12 cellular contexts compared by ENCODE assay signal in genomic region chr6:34601706-34602105, GRCh38. TPM values are rescaled to one million over a fixed set of nuclear protein-coding genes. Genes with fewer than 3 reads are reported as not detected.
DNase-seq lines count a peak whose midpoint lies in the region; ATAC-seq, FAIRE-seq and TF ChIP-seq lines count a peak whose summit lies in the region.
"Had no signal": no experiment of that assay in that cellular context is flagged by ENCODE, and none has a peak within 500 bp of the region (broad histone marks: within the 10 kb centered on the region; RNA-seq: fewer than 3 reads in every experiment).

No MANE protein-coding gene starts in this region.

- no peak overlapping the region for H3K27ac ChIP-seq in astrocyte (ENCODE audit: low read depth, low read length)
- H3K27ac ChIP-seq: BLaER1 treated with 17β-estradiol and CSF1 and Interleukin-3, amounts not matched to agents 10 nM and 100 nM had no signal

- no peaks in the 10 kb centered on the region for H3K27me3 ChIP-seq in astrocyte (ENCODE audit: insufficient read depth, low read length)
- H3K27me3 ChIP-seq: BLaER1 treated with 17β-estradiol and CSF1 and Interleukin-3, amounts not matched to agents 10 nM and 100 nM had no signal

- ATAC-seq in HG03354 (IDR thresholded peaks at IDR 0.05; ENCODE audit: poor library complexity, severe bottlenecking, unreplicated experiment) (no peak), GM19467 (IDR thresholded peaks at IDR 0.05; ENCODE audit: unreplicated experiment) (no peak)
- ATAC-seq: stimulated activated naive CD8-positive, alpha-beta T cell treated with anti-CD3 and anti-CD28 coated beads, Interleukin-15, amount 100 ng/mL, for 72 hours had no signal

- H3K4me1 Mint-ChIP-seq in astrocyte (ENCODE audit: low read depth, unreplicated experiment) (peaks cover 18% of the 10 kb centered on the region), neural crest cell (peaks cover 21% of the 10 kb centered on the region)
- peaks cover 15% of the 10 kb centered on the region for H3K4me1 Mint-ChIP-seq in activated naive CD4-positive, alpha-beta T cell treated with anti-CD3 and anti-CD28 coated beads for 36 hours (ENCODE audit: low read depth)

- H3K27ac Mint-ChIP-seq in astrocyte (ENCODE audit: unreplicated experiment), result no peak overlapping the region
- H3K27ac Mint-ChIP-seq in neural crest cell (ENCODE audit: unreplicated experiment), result peak overlapping the region; percentile 58
- no peak overlapping the region for H3K27ac Mint-ChIP-seq in activated naive CD4-positive, alpha-beta T cell treated with anti-CD3 and anti-CD28 coated beads for 36 hours
- H3K27ac Mint-ChIP-seq: stimulated activated naive CD8-positive, alpha-beta T cell treated with anti-CD3 and anti-CD28 coated beads, Interleukin-15, amount 100 ng/mL, for 72 hours had no signal

- H3K4me1 ChIP-seq in astrocyte (ENCODE audit: insufficient read depth, low read length), result peaks cover 9% of the 10 kb centered on the region

- DNase-seq in DMS53 (lab: John Stamatoyannopoulos, UW) (peak; percentile 91), NCI-H2171 (lab: John Stamatoyannopoulos, UW) (peak; percentile 89), astrocyte (ENCODE audit: low read depth) (no peak), neural crest cell (ENCODE audit: low read depth, low spot score) (no peak), A172 (ENCODE audit: low spot score) (no peak)
- DNase-seq in activated naive CD4-positive, alpha-beta T cell treated with anti-CD3 and anti-CD28 coated beads for 36 hours, result no peak
- DNase-seq: activated CD4-positive, CD25-positive, alpha-beta regulatory T cell treated with anti-CD3 and anti-CD28 coated beads, Interleukin-2, amount 50 U/mL, for 72 hours; central memory CD4-positive, alpha-beta T cell; stimulated activated naive CD8-positive, alpha-beta T cell treated with anti-CD3 and anti-CD28 coated beads, Interleukin-15, amount 100 ng/mL, for 72 hours had no signal

- no peaks in the 10 kb centered on the region for H3K36me3 ChIP-seq in astrocyte (ENCODE audit: insufficient read depth, low read length)

- no peak overlapping the region for H2AFZ ChIP-seq in astrocyte (ENCODE audit: low read depth, low read length)

- no peaks in the 10 kb centered on the region for H3K9me3 Mint-ChIP-seq in astrocyte (ENCODE audit: unreplicated experiment)
- no peaks in the 10 kb centered on the region for H3K9me3 Mint-ChIP-seq in neural crest cell
- no peaks in the 10 kb centered on the region for H3K9me3 Mint-ChIP-seq in activated naive CD4-positive, alpha-beta T cell treated with anti-CD3 and anti-CD28 coated beads for 36 hours
- H3K9me3 Mint-ChIP-seq: stimulated activated naive CD8-positive, alpha-beta T cell treated with anti-CD3 and anti-CD28 coated beads, Interleukin-15, amount 100 ng/mL, for 72 hours had no signal

- H3K9me3 ChIP-seq in astrocyte (ENCODE audit: insufficient read depth, low read depth, low read length), result no peaks in the 10 kb centered on the region
- H3K9me3 ChIP-seq: BLaER1 treated with 17β-estradiol and CSF1 and Interleukin-3, amounts not matched to agents 10 nM and 100 nM had no signal

- CTCF ChIA-PET in activated naive CD4-positive, alpha-beta T cell treated with anti-CD3 and anti-CD28 coated beads for 36 hours (lab: Charles Lee), result interaction anchor here (0.5 to 1.3 kb wide), 3 partner anchors 109 to 1229 kb away, joined by 3 to 5 read pairs (median 3); no protein-coding TSS in a partner anchor

- H3K4me3 Mint-ChIP-seq in astrocyte (ENCODE audit: unreplicated experiment) (peak overlapping the region; percentile 58), neural crest cell (no peak overlapping the region)
- H3K4me3 Mint-ChIP-seq in activated naive CD4-positive, alpha-beta T cell treated with anti-CD3 and anti-CD28 coated beads for 36 hours, result no peak overlapping the region
- H3K4me3 Mint-ChIP-seq: stimulated activated naive CD8-positive, alpha-beta T cell treated with anti-CD3 and anti-CD28 coated beads, Interleukin-15, amount 100 ng/mL, for 72 hours had no signal

- H3K79me2 ChIP-seq in astrocyte (ENCODE audit: insufficient read depth, low read length), result peaks cover 23% of the 10 kb centered on the region

- TF ChIP-seq CTCF in astrocyte (IDR thresholded peaks at IDR 0.05; ENCODE audit: insufficient read depth, low read depth, low read length) (no peak), neural crest cell (conservative IDR thresholded peaks at IDR 0.05) (no peak)

- H3K4me2 ChIP-seq in astrocyte (ENCODE audit: low read length), result no peak overlapping the region

- H3K36me3 Mint-ChIP-seq in astrocyte (ENCODE audit: low read depth, unreplicated experiment), result peaks cover 2% of the 10 kb centered on the region
- no peaks in the 10 kb centered on the region for H3K36me3 Mint-ChIP-seq in neural crest cell (ENCODE audit: low read depth)
- H3K36me3 Mint-ChIP-seq in activated naive CD4-positive, alpha-beta T cell treated with anti-CD3 and anti-CD28 coated beads for 36 hours (ENCODE audit: low read depth), result no peaks in the 10 kb centered on the region

- no peaks in the 10 kb centered on the region for H3K27me3 Mint-ChIP-seq in astrocyte (ENCODE audit: low read depth, unreplicated experiment)
- no peaks in the 10 kb centered on the region for H3K27me3 Mint-ChIP-seq in neural crest cell (ENCODE audit: low read depth)
- H3K27me3 Mint-ChIP-seq in activated naive CD4-positive, alpha-beta T cell treated with anti-CD3 and anti-CD28 coated beads for 36 hours (ENCODE audit: low read depth), result no peaks in the 10 kb centered on the region
- H3K27me3 Mint-ChIP-seq: stimulated activated naive CD8-positive, alpha-beta T cell treated with anti-CD3 and anti-CD28 coated beads, Interleukin-15, amount 100 ng/mL, for 72 hours had no signal

- H3K9ac ChIP-seq in astrocyte (ENCODE audit: low read length), result no peak overlapping the region

- peaks cover 73% of the 10 kb centered on the region for H4K20me1 ChIP-seq in astrocyte (ENCODE audit: insufficient read depth, low read length)

- intact Hi-C loops in activated naive CD4-positive, alpha-beta T cell treated with anti-CD3 and anti-CD28 coated beads for 36 hours (cut with micrococcal nuclease), result no loop called here

- no peak for FAIRE-seq in astrocyte (lab: Jason Lieb, UNC)

- no peak overlapping the region for H3K4me3 ChIP-seq in astrocyte (ENCODE audit: insufficient read depth, low read depth, low read length)
- H3K4me3 ChIP-seq: BLaER1 treated with 17β-estradiol and CSF1 and Interleukin-3, amounts not matched to agents 10 nM and 100 nM had no signal

RNA-seq across cellular contexts. Expression of gene SPDEF, which starts 45.6 kb away (rescaled TPM):
- total RNA-seq in astrocyte (0.14 and 0.16 TPM in 2 replicates), neural crest cell (0.12 TPM in 1 of 2 replicates, not detected in the other)
- not detected in 2 replicates for total RNA-seq in A172 (2014; rRNA removed; shearing (Covaris generic))
- under 1 TPM; 0.24 to 0.35 TPM for total RNA-seq in activated naive CD4-positive, alpha-beta T cell treated with anti-CD3 and anti-CD28 coated beads for 36 hours

Comparison
In these comparisons a context has a peak if more than half of its experiments do, and no peak if none do; other contexts are left out.
1. DNase-seq: peak in DMS53 (single experiment) and NCI-H2171 (single experiment); none in astrocyte (single experiment), neural crest cell (single experiment), A172 (single experiment) and activated naive CD4-positive, alpha-beta T cell treated with anti-CD3 and anti-CD28 coated beads for 36 hours (single experiment).